ENCODE assay signal across 8 cellular contexts in the genomic region with DNA sequence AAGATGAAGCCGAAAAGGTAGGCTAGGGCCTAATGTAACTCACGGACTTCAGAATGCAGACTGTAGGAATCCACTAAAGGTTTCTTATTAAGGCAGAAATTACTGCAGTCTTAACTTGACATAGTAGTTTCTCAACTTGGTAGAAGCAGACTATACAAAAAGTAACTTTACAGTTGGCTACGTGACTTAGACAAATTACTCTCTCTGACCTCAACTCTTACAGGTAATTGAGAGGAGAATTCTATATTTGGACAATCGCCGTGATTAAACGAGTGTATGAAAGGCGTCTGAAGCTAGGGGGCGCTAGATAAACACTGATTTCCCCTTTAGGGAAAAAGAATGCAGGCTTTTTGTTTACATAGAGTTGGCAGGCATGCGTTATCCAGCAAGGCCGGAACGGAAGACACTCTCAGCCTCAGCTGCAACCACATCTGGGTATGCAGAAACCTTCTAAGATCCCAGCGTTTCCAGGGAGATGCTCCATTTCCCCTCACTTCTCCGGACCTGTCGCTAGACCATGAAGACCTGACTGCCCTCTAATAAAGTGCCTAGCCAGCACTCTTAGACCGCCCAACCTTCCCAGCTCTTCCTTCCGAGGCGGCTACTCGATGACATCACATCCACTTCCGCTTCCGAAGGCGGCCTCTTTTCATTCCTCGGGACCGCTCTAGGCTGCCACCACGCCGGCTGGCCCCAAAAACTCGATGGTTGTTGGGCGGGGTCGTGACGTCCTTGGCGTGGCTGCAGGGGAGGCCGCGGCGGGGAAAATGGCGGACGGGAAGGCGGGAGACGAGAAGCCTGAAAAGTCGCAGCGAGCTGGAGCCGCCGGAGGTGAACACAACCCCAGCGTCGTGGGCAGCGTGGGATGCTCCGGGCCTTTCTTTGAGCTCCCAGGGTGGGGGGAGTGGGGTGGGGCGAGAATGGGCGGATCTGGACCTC. TPM values are rescaled to one million over a fixed set of nuclear protein-coding genes. Genes with fewer than 3 reads are reported as not detected.
DNase-seq lines count a peak whose midpoint lies in the region; ATAC-seq lines count a peak whose summit lies in the region.

Gene PCNP (plus strand): TSS at position 732 of the 939 bp plus-strand sequence. CDS start 36 bp downstream, at position 768.

- peaks cover 41% of the 10 kb centered on the region for H3K4me1 ChIP-seq in BLaER1

- peak within 1 kb of the TSS; percentile 85 for H3K4me3 ChIP-seq in BLaER1

- H3K27ac ChIP-seq in BLaER1: peak within 1 kb of the TSS; percentile 96

- H3K36me3 ChIP-seq in BLaER1: peaks cover 24% of the 10 kb centered on the region

- H3K4me1 Mint-ChIP-seq in activated CD4-positive, alpha-beta T cell treated with anti-CD3 and anti-CD28 coated beads, Interleukin-2, amount 10 ng/mL, durations not matched to agents 7 days and 5 days: peaks cover 72% of the 10 kb centered on the region

- ATAC-seq in HG03469 (IDR thresholded peaks at IDR 0.05; ENCODE audit: unreplicated experiment): peak; percentile 67

- H3K4me2 ChIP-seq in BLaER1: peak within 1 kb of the TSS; percentile 87

- H4K20me1 ChIP-seq in BLaER1: peaks cover 36% of the 10 kb centered on the region

- POLR2A ChIA-PET in activated CD4-positive, alpha-beta T cell treated with anti-CD3 and anti-CD28 coated beads, Interleukin-2, amount 10 ng/mL, durations not matched to agents 7 days and 5 days (lab: Charles Lee): interaction anchor here (0.7 to 1.0 kb wide), 3 partner anchors 19 to 104 kb away, joined by 3 read pairs; no protein-coding TSS in a partner anchor

- H3K27me3 ChIP-seq in BLaER1: no peaks in the 10 kb centered on the region

- CTCF ChIA-PET in activated CD4-positive, alpha-beta T cell treated with anti-CD3 and anti-CD28 coated beads, Interleukin-2, amount 10 ng/mL, durations not matched to agents 7 days and 5 days (lab: Charles Lee): interaction anchor here (0.7 to 2.0 kb wide), 19 partner anchors 9 to 1313 kb away, joined by 3 to 21 read pairs (median 3); partner anchors contain the start of genes TBC1D23, TRMT10C and ZBTB11

- H3K27ac Mint-ChIP-seq in activated CD4-positive, alpha-beta T cell treated with anti-CD3 and anti-CD28 coated beads, Interleukin-2, amount 10 ng/mL, durations not matched to agents 7 days and 5 days: peak within 1 kb of the TSS; percentile 99

- H3K9me3 ChIP-seq in BLaER1: no peaks in the 10 kb centered on the region

- peaks cover 16% of the 10 kb centered on the region for H3K36me3 Mint-ChIP-seq in activated CD4-positive, alpha-beta T cell treated with anti-CD3 and anti-CD28 coated beads, Interleukin-2, amount 10 ng/mL, durations not matched to agents 7 days and 5 days (ENCODE audit: low read depth)

- peak within 1 kb of the TSS; percentile 99 for H3K9ac ChIP-seq in BLaER1

- DNase-seq in GM19240 (ENCODE audit: insufficient read length, low spot score) (peak; percentile 68), NCI-H526 treated with DMSO at 0.1 percent for 48 hours (lab: John Stamatoyannopoulos, UW) (peak; percentile 96), cortex of kidney (lab: John Stamatoyannopoulos, UW) (peak; percentile 28), left kidney (ENCODE audit: low read depth, low spot score) (peak; percentile 100)
- peak; percentile 99 for DNase-seq in activated CD4-positive, alpha-beta T cell treated with anti-CD3 and anti-CD28 coated beads, Interleukin-2, amount 10 ng/mL, durations not matched to agents 7 days and 5 days
- DNase-seq in stimulated activated CD4-positive, alpha-beta T cell treated with anti-CD3 and anti-CD28 coated beads, Interleukin-2, amount 100 ng/mL, for 4 hours (ENCODE audit: low read depth): peak; percentile 99

- H3K4me3 Mint-ChIP-seq in activated CD4-positive, alpha-beta T cell treated with anti-CD3 and anti-CD28 coated beads, Interleukin-2, amount 10 ng/mL, durations not matched to agents 7 days and 5 days: peak within 1 kb of the TSS; percentile 83

- H3K9me3 Mint-ChIP-seq in activated CD4-positive, alpha-beta T cell treated with anti-CD3 and anti-CD28 coated beads, Interleukin-2, amount 10 ng/mL, durations not matched to agents 7 days and 5 days: no peaks in the 10 kb centered on the region

- no peaks in the 10 kb centered on the region for H3K27me3 Mint-ChIP-seq in activated CD4-positive, alpha-beta T cell treated with anti-CD3 and anti-CD28 coated beads, Interleukin-2, amount 10 ng/mL, durations not matched to agents 7 days and 5 days

RNA-seq across cellular contexts. Expression of gene PCNP, which starts in this region (rescaled TPM):
- 100 to 1,000 TPM; 169 to 191 TPM for total RNA-seq in activated CD4-positive, alpha-beta T cell treated with anti-CD3 and anti-CD28 coated beads, Interleukin-2, amount 10 ng/mL, durations not matched to agents 7 days and 5 days

Comparison
In these comparisons a context has a peak if more than half of its experiments do, and no peak if none do; other contexts are left out.
1. Peak in every context shown above with its lines: DNase-seq, ATAC-seq, H3K4me3 ChIP-seq and H3K27ac ChIP-seq.
2. DNase-seq: peak in every context shown above with its lines; median percentile 100 in left kidney; 99 in activated CD4-positive, alpha-beta T cell treated with anti-CD3 and anti-CD28 coated beads, Interleukin-2, amount 10 ng/mL, durations not matched to agents 7 days and 5 days; 99 in stimulated activated CD4-positive, alpha-beta T cell treated with anti-CD3 and anti-CD28 coated beads, Interleukin-2, amount 100 ng/mL, for 4 hours; 96 in NCI-H526 treated with DMSO at 0.1 percent for 48 hours; 68 in GM19240; 28 in cortex of kidney.